In genomic region chr2:3986530-3987258, GRCh38 we compare ENCODE assay signal across 26 cellular contexts.
"Had no signal": no experiment of that assay in that cellular context is flagged by ENCODE, and none has a peak within 500 bp of the region (broad histone marks: within the 10 kb centered on the region; RNA-seq: fewer than 3 reads in every experiment).

No MANE protein-coding gene starts in this region.

- H3K27ac ChIP-seq: dorsolateral prefrontal cortex, gastroesophageal sphincter, heart left ventricle, hepatocyte, left lung, prostate gland, right atrium auricular region, stomach, thyroid gland, vagina had no signal

- H3K9me3 ChIP-seq: prostate gland, right atrium auricular region, thyroid gland, vagina had no signal

- H3K79me2 ChIP-seq: hepatocyte had no signal

- H3K4me3 ChIP-seq: dorsolateral prefrontal cortex, gastroesophageal sphincter, heart left ventricle, hepatocyte, left lung, prostate gland, right atrium auricular region, smooth muscle cell, stomach, thyroid gland, vagina had no signal

- H3K27ac Mint-ChIP-seq: naive thymus-derived CD4-positive, alpha-beta T cell; nephron; stimulated activated effector memory CD8-positive, alpha-beta T cell treated with anti-CD3 and anti-CD28 coated beads, Interleukin-12 subunit alpha, Interleukin-12 subunit beta, amount 100 ng/mL, for 72 hours had no signal

- DNase-seq: dorsolateral prefrontal cortex; effector CD4-positive, alpha-beta T cell; foreskin fibroblast; heart left ventricle; kidney; left lung; mesendoderm; midbrain; naive thymus-derived CD4-positive, alpha-beta T cell; nucleus accumbens; stimulated activated CD4-positive, alpha-beta T cell treated with anti-CD3 and anti-CD28 coated beads, Interleukin-12 subunit alpha, Interleukin-12 subunit beta, amount 100 ng/mL, for 4 hours; stimulated activated CD4-positive, alpha-beta T cell treated with anti-CD3 and anti-CD28 coated beads, Interleukin-1b, Interleukin-23, amount 100 ng/mL, for 48 hours; stimulated activated CD4-positive, alpha-beta T cell treated with anti-CD3 and anti-CD28 coated beads, Interleukin-4, amount 100 ng/mL, for 24 hours; stimulated activated naive CD4-positive, alpha-beta T cell treated with Interleukin-2 at 50 U/mL for 16 hours; stomach; thyroid gland; trophoblast cell had no signal

- H3K36me3 ChIP-seq: gastroesophageal sphincter, heart left ventricle, left lung, prostate gland, right atrium auricular region, stomach, thyroid gland, vagina had no signal

- H3K4me1 ChIP-seq: gastroesophageal sphincter, heart left ventricle, left lung, prostate gland, right atrium auricular region, stomach, thyroid gland, vagina had no signal

- H3K4me2 ChIP-seq: hepatocyte, smooth muscle cell had no signal

- H2AFZ ChIP-seq: hepatocyte had no signal

- H3K36me3 Mint-ChIP-seq: stimulated activated effector memory CD8-positive, alpha-beta T cell treated with anti-CD3 and anti-CD28 coated beads, Interleukin-12 subunit alpha, Interleukin-12 subunit beta, amount 100 ng/mL, for 72 hours had no signal

- ATAC-seq: gastroesophageal sphincter; heart left ventricle; left lung; naive thymus-derived CD4-positive, alpha-beta T cell; sciatic nerve; stimulated activated effector memory CD8-positive, alpha-beta T cell treated with anti-CD3 and anti-CD28 coated beads, Interleukin-12 subunit alpha, Interleukin-12 subunit beta, amount 100 ng/mL, for 72 hours had no signal

- H3K27me3 ChIP-seq: gastroesophageal sphincter, hepatocyte, left lung, right atrium auricular region, stomach, thyroid gland, vagina had no signal

- H3K4me3 Mint-ChIP-seq: naive thymus-derived CD4-positive, alpha-beta T cell; nephron; stimulated activated effector memory CD8-positive, alpha-beta T cell treated with anti-CD3 and anti-CD28 coated beads, Interleukin-12 subunit alpha, Interleukin-12 subunit beta, amount 100 ng/mL, for 72 hours had no signal

- FAIRE-seq: kidney had no signal

- H3K4me1 Mint-ChIP-seq: stimulated activated effector memory CD8-positive, alpha-beta T cell treated with anti-CD3 and anti-CD28 coated beads, Interleukin-12 subunit alpha, Interleukin-12 subunit beta, amount 100 ng/mL, for 72 hours had no signal
